1 cellular context compared by ENCODE assay signal in the genomic region with DNA sequence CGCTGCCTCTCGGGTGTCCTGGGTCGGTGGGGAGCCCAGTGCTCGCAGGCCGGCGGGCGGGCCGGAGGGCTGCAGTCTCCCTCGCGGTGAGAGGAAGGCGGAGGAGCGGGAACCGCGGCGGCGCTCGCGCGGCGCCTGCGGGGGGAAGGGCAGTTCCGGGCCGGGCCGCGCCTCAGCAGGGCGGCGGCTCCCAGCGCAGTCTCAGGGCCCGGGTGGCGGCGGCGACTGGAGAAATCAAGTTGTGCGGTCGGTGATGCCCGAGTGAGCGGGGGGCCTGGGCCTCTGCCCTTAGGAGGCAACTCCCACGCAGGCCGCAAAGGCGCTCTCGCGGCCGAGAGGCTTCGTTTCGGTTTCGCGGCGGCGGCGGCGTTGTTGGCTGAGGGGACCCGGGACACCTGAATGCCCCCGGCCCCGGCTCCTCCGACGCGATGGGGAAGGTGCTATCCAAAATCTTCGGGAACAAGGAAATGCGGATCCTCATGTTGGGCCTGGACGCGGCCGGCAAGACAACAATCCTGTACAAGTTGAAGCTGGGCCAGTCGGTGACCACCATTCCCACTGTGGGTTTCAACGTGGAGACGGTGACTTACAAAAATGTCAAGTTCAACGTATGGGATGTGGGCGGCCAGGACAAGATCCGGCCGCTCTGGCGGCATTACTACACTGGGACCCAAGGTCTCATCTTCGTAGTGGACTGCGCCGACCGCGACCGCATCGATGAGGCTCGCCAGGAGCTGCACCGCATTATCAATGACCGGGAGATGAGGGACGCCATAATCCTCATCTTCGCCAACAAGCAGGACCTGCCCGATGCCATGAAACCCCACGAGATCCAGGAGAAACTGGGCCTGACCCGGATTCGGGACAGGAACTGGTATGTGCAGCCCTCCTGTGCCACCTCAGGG.
A peak's percentile ranks its signal among the peaks of the same experiment; 100 is the strongest.
TF ChIP-seq lines count a peak whose summit lies in the region.

No MANE protein-coding gene starts in this region.

TF ChIP-seq in HEK293, 187 proteins besides CTCF, POLR2A, EP300 and RAD21 (continued from another document and continues in another):
- TF ChIP-seq YY1 (tag by site-specific recombination; IDR thresholded peaks at IDR 0.05) (0 out of 2 replicates have a peak, but pooled peaks have one; percentile 29), IKZF3 (tag by site-specific recombination; IDR thresholded peaks at IDR 0.05) (no peak), PRDM1 (tag by site-specific recombination; IDR thresholded peaks at IDR 0.05) (no peak), ZNF423 (tag by site-specific recombination; IDR thresholded peaks at IDR 0.05) (no peak), KLF7 (tag by site-specific recombination; IDR thresholded peaks at IDR 0.05; ENCODE audit: borderline replicate concordance) (no peak), ZNF19 (tag by site-specific recombination; IDR thresholded peaks at IDR 0.05; ENCODE audit: low read depth) (no peak), ZNF530 (tag by site-specific recombination; IDR thresholded peaks at IDR 0.05; ENCODE audit: low read depth) (no peak), KLF17 (tag by site-specific recombination; IDR thresholded peaks at IDR 0.05) (no peak), ZNF792 (tag by site-specific recombination; IDR thresholded peaks at IDR 0.05) (no peak), ZFP37 (tag by site-specific recombination; IDR thresholded peaks at IDR 0.05) (no peak), ZNF184 (tag by site-specific recombination; IDR thresholded peaks at IDR 0.05) (no peak), SALL2 (tag by site-specific recombination; IDR thresholded peaks at IDR 0.05; ENCODE audit: borderline replicate concordance) (no peak), ZNF830 (tag by site-specific recombination; IDR thresholded peaks at IDR 0.05; ENCODE audit: low read depth) (no peak), PRDM6 (tag by site-specific recombination; IDR thresholded peaks at IDR 0.05) (no peak), ZSCAN30 (tag by site-specific recombination; IDR thresholded peaks at IDR 0.05) (0 out of 2 replicates have a peak, but pooled peaks have one; percentile 37), ZIC2 (tag by site-specific recombination; IDR thresholded peaks at IDR 0.05) (no peak), ZNF624 (tag by site-specific recombination; IDR thresholded peaks at IDR 0.05) (no peak), GLIS2 (tag by site-specific recombination; IDR thresholded peaks at IDR 0.05) (peak; percentile 31; the same call in 1 of the 2 replicates), ATF2 (tag by site-specific recombination; IDR thresholded peaks at IDR 0.05; ENCODE audit: low read depth) (no peak), ZXDB (tag by site-specific recombination; IDR thresholded peaks at IDR 0.05) (no peak), ZNF169 (tag by site-specific recombination; IDR thresholded peaks at IDR 0.05) (no peak), ZEB2 (tag by site-specific recombination; IDR thresholded peaks at IDR 0.05) (no peak), ZNF24 (tag by site-specific recombination; IDR thresholded peaks at IDR 0.05) (no peak), ZNF426 (tag by site-specific recombination; IDR thresholded peaks at IDR 0.05) (no peak), ZNF394 (tag by site-specific recombination; IDR thresholded peaks at IDR 0.05; ENCODE audit: borderline replicate concordance) (no peak), TRIM28 (IDR thresholded peaks at IDR 0.05; ENCODE audit: borderline replicate concordance, low read length) (no peak), ZNF621 (tag by site-specific recombination; IDR thresholded peaks at IDR 0.05) (no peak), FEZF1 (tag by site-specific recombination; IDR thresholded peaks at IDR 0.05) (no peak), EGR2 (tag by site-specific recombination; IDR thresholded peaks at IDR 0.05; ENCODE audit: low read depth) (0 out of 2 replicates have a peak, but pooled peaks have one; percentile 5), TSHZ1 (tag by site-specific recombination; IDR thresholded peaks at IDR 0.05; ENCODE audit: borderline replicate concordance) (no peak), ZFP41 (tag by site-specific recombination; IDR thresholded peaks at IDR 0.05; ENCODE audit: borderline replicate concordance) (no peak), ZNF629 (tag by site-specific recombination; IDR thresholded peaks at IDR 0.05) (no peak), ZBTB44 (tag by site-specific recombination; IDR thresholded peaks at IDR 0.05) (no peak), ZNF10 (tag by site-specific recombination; IDR thresholded peaks at IDR 0.05) (peak; percentile 40; the same call in 1 of the 2 replicates), ZBTB6 (tag by site-specific recombination; IDR thresholded peaks at IDR 0.05) (no peak), KLF16 (tag by site-specific recombination; IDR thresholded peaks at IDR 0.05) (no peak), HOXC10 (CRISPR knock-in tag; IDR thresholded peaks at IDR 0.05) (0 out of 2 replicates have a peak, but pooled peaks have one; percentile 53), GLI2 (tag by site-specific recombination; IDR thresholded peaks at IDR 0.05; ENCODE audit: borderline replicate concordance, low read depth) (no peak), BCL11B (tag by site-specific recombination; IDR thresholded peaks at IDR 0.05; ENCODE audit: low read depth) (no peak)
- TF ChIP-seq, protein P1, sequence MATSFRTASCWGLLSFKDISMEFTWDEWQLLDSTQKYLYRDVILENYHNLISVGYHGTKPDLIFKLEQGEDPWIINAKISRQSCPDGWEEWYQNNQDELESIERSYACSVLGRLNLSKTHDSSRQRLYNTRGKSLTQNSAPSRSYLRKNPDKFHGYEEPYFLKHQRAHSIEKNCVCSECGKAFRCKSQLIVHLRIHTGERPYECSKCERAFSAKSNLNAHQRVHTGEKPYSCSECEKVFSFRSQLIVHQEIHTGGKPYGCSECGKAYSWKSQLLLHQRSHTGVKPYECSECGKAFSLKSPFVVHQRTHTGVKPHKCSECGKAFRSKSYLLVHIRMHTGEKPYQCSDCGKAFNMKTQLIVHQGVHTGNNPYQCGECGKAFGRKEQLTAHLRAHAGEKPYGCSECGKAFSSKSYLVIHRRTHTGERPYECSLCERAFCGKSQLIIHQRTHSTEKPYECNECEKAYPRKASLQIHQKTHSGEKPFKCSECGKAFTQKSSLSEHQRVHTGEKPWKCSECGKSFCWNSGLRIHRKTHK (tag by site-specific recombination; IDR thresholded peaks at IDR 0.05): no peak
- TF ChIP-seq, protein P2, sequence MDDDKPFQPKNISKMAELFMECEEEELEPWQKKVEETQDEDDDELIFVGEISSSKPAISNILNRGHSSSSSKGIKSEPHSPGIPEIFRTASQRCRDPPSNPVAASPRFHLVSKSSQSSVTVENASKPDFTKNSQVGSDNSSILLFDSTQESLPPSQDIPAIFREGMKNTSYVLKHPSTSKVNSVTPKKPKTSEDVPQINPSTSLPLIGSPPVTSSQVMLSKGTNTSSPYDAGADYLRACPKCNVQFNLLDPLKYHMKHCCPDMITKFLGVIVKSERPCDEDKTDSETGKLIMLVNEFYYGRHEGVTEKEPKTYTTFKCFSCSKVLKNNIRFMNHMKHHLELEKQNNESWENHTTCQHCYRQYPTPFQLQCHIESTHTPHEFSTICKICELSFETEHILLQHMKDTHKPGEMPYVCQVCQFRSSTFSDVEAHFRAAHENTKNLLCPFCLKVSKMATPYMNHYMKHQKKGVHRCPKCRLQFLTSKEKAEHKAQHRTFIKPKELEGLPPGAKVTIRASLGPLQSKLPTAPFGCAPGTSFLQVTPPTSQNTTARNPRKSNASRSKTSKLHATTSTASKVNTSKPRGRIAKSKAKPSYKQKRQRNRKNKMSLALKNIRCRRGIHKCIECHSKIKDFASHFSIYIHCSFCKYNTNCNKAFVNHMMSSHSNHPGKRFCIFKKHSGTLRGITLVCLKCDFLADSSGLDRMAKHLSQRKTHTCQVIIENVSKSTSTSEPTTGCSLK (tag by site-specific recombination; IDR thresholded peaks at IDR 0.05): no peak
- TF ChIP-seq, protein P3, sequence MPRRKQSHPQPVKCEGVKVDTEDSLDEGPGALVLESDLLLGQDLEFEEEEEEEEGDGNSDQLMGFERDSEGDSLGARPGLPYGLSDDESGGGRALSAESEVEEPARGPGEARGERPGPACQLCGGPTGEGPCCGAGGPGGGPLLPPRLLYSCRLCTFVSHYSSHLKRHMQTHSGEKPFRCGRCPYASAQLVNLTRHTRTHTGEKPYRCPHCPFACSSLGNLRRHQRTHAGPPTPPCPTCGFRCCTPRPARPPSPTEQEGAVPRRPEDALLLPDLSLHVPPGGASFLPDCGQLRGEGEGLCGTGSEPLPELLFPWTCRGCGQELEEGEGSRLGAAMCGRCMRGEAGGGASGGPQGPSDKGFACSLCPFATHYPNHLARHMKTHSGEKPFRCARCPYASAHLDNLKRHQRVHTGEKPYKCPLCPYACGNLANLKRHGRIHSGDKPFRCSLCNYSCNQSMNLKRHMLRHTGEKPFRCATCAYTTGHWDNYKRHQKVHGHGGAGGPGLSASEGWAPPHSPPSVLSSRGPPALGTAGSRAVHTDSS (tag by site-specific recombination; IDR thresholded peaks at IDR 0.05): no peak
